In the genomic region with DNA sequence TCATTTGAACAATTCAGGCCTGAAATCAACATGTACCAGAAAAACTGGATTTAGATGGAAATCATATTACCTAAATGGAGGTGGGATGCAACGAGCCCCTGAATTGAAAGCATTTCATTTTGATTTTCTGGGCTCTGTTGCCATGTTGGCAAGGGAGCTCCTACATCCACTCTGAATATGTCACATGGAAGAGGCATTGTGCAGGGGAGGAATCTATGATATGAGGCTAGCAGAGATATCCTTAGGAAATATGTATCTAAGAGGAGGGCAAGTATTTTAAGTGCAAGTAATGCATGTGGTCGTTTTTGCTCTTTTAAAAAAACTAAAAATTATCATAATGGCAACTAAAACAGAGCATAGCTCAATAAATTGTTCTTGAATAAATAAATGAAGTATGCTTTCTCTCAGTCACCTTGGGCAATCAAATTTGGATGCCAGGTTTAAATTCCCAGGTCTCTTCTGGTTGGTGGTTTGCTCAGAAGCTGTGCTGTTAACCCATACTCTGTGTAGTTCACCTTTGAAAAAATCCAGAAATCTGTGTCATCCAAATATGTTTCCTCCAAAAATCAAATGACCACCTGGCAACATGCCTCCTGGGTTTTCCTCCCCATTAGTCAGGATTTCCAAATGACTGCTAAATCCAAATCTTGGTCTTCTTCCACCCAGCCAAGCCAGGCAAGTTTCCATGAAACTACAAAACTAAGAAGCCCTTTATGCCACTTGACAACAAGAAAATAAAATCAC, we compare ENCODE assay signal across 14 cellular contexts. TPM values are rescaled to one million over a fixed set of nuclear protein-coding genes. Genes with fewer than 3 reads are reported as not detected.
DNase-seq lines count a peak whose midpoint lies in the region; ATAC-seq and TF ChIP-seq lines count a peak whose summit lies in the region.
"Had no signal": no experiment of that assay in that cellular context is flagged by ENCODE, and none has a peak within 500 bp of the region (broad histone marks: within the 10 kb centered on the region; RNA-seq: fewer than 3 reads in every experiment).

No MANE protein-coding gene starts in this region.

- H3K4me3 ChIP-seq in right atrium auricular region, result no peak overlapping the region

- peaks cover 0 to 11% of the 10 kb centered on the region in 2 donors for H3K4me1 ChIP-seq in right atrium auricular region

- no peak for ATAC-seq in Right ventricle myocardium inferior

- H3K27ac ChIP-seq in right atrium auricular region, result peak overlapping the region; percentile 38 to 43

- no peaks in the 10 kb centered on the region for H3K27me3 ChIP-seq in right atrium auricular region

- no peak for DNase-seq in right atrium auricular region (ENCODE audit: low spot score)
- DNase-seq in Right ventricle myocardium inferior (ENCODE audit: missing footprints), result no peak
- DNase-seq in dermis blood vessel endothelial cell, result peak; percentile 36
- DNase-seq in kidney tubule cell (ENCODE audit: low spot score), result peak; percentile 59
- DNase-seq in mesenteric fat pad (ENCODE audit: low spot score), result no peak
- DNase-seq in DMS 273 treated with DMSO at 0.1 percent for 48 hours (lab: John Stamatoyannopoulos, UW), result no peak
- DNase-seq in activated CD8-positive, alpha-beta memory T cell treated with anti-CD3 and anti-CD28 coated beads for 24 hours, result no peak
- no peak for DNase-seq in NCI-H774 (lab: John Stamatoyannopoulos, UW)
- DNase-seq: AML-193; Calu3; CD4-positive, alpha-beta T cell; H9; NCI-H1930; NCI-H2171 had no signal

- TF ChIP-seq CTCF in right atrium auricular region (IDR thresholded peaks at IDR 0.05), result no peak

- intact Hi-C loops in Right ventricle myocardium inferior (cut with DNase I), result no loop called here

- no peaks in the 10 kb centered on the region for H3K36me3 ChIP-seq in right atrium auricular region

- no peaks in the 10 kb centered on the region for H3K9me3 ChIP-seq in right atrium auricular region

RNA-seq across cellular contexts. Expression of gene LGALSL, which starts 6.5 kb away (rescaled TPM):
- total RNA-seq in right atrium auricular region, result 10 to 100 TPM; 15.4 to 19.1 TPM
- total RNA-seq in Right ventricle myocardium inferior, result 6.6 TPM
- 3.7 and 9.4 TPM in 2 replicates for total RNA-seq in dermis blood vessel endothelial cell
- 21.7 TPM for total RNA-seq in mesenteric fat pad

Comparison
In these comparisons a context has a peak if more than half of its experiments do, and no peak if none do; other contexts are left out.
1. DNase-seq: peak in dermis blood vessel endothelial cell (single experiment) and kidney tubule cell (single experiment); none in right atrium auricular region (single experiment), Right ventricle myocardium inferior (single experiment), mesenteric fat pad (single experiment), DMS 273 treated with DMSO at 0.1 percent for 48 hours (single experiment), activated CD8-positive, alpha-beta memory T cell treated with anti-CD3 and anti-CD28 coated beads for 24 hours (single experiment) and NCI-H774 (single experiment).